8 cellular contexts compared by ENCODE assay signal in the genomic region with DNA sequence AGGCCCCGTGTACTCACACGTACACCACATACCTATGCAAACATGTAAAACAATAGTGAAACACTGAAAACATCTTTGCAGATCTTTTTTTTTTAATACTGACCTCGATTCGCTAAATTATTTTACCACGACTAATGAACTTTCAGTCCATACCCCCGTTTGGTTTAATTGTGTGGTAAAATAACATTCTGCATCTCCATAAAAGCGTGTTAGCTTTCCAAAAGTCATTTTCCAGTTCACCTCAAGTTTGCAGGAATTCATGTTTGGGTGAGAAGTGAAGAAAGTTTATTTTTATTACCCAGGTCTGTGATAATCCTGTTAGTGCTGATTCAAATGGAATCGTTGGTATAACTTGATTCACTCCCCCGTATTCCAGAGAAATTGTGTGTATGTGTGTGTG. TPM values are rescaled to one million over a fixed set of nuclear protein-coding genes. Genes with fewer than 3 reads are reported as not detected.
DNase-seq lines count a peak whose midpoint lies in the region; ATAC-seq and TF ChIP-seq lines count a peak whose summit lies in the region.

No MANE protein-coding gene starts in this region.

- H3K4me1 ChIP-seq in Loucy (ENCODE audit: insufficient read depth, low read length, poor library complexity, severe bottlenecking): peaks cover 45% of the 10 kb centered on the region
- H3K4me1 ChIP-seq in duodenal mucosa (ENCODE audit: control insufficient read depth in 1 of 2, insufficient read depth in 2 of 2, low read length in 2 of 2): peaks cover 14 to 18% of the 10 kb centered on the region in 2 donors

- H3K36me3 ChIP-seq in Loucy (ENCODE audit: insufficient read depth, low read length) (no peaks in the 10 kb centered on the region), duodenal mucosa (ENCODE audit: control insufficient read depth in 1 of 2, insufficient read depth in 2 of 2, low read length in 2 of 2) (peaks cover 0 to 3% of the 10 kb centered on the region in 2 donors)

- H3K27ac ChIP-seq in duodenal mucosa (ENCODE audit: low read depth, low read length): peak overlapping the region; percentile 62

- no peaks in the 10 kb centered on the region for H3K9me3 ChIP-seq in Loucy (ENCODE audit: insufficient read depth, low read depth, low read length)
- H3K9me3 ChIP-seq in duodenal mucosa (ENCODE audit: control insufficient read depth in 1 of 2, low read length in 2 of 2): no peaks in the 10 kb centered on the region

- no peaks in the 10 kb centered on the region for H3K9me2 ChIP-seq in Loucy (replicated peaks; ENCODE audit: low read depth, low read length)

- DNase-seq in AG10803 (ENCODE audit: low read depth) (no peak), myocyte (ENCODE audit: low read depth) (peak; percentile 9), middle frontal gyrus (ENCODE audit: extremely low spot score, low spot score) (no peak)

- peak overlapping the region; percentile 93 for H3K4me2 ChIP-seq in Loucy (ENCODE audit: low read depth, low read length, poor library complexity, severe bottlenecking)

- H2AFZ ChIP-seq in Loucy (ENCODE audit: low read length): peak overlapping the region; percentile 97

- H3K27me3 ChIP-seq in Loucy (ENCODE audit: insufficient read depth, low read length, poor library complexity, severe bottlenecking) (no peaks in the 10 kb centered on the region), duodenal mucosa (ENCODE audit: control insufficient read depth in 1 of 2, insufficient read depth in 2 of 2, low read length in 2 of 2) (no peaks in the 10 kb centered on the region)

- H3K9ac ChIP-seq in Loucy (ENCODE audit: low read depth, low read length, poor library complexity, severe bottlenecking) (peak overlapping the region; percentile 76), duodenal mucosa (ENCODE audit: low read depth in 1 of 2, low read length in 2 of 2) (peak overlapping the region; percentile 76 to 80)

- TF ChIP-seq CTCF in AG10803 (conservative IDR thresholded peaks at IDR 0.05; ENCODE audit: low read length) (no peak), Loucy (conservative IDR thresholded peaks at IDR 0.05; ENCODE audit: low read length) (no peak)

- ATAC-seq in GM19351 (IDR thresholded peaks at IDR 0.05; ENCODE audit: unreplicated experiment) (no peak), GM19467 (IDR thresholded peaks at IDR 0.05; ENCODE audit: unreplicated experiment) (no peak), HG02571 (IDR thresholded peaks at IDR 0.05; ENCODE audit: unreplicated experiment) (no peak)

- H4K20me1 ChIP-seq in Loucy (ENCODE audit: insufficient read depth, low read length, poor library complexity, severe bottlenecking): peaks cover 10% of the 10 kb centered on the region

- H3F3A ChIP-seq in Loucy (ENCODE audit: low read depth): no peaks in the 10 kb centered on the region

- H3K4me3 ChIP-seq in AG10803 (ENCODE audit: low read length): peak overlapping the region; percentile 88
- peak overlapping the region; percentile 94 for H3K4me3 ChIP-seq in Loucy (ENCODE audit: low read length, poor library complexity, severe bottlenecking)
- H3K4me3 ChIP-seq in duodenal mucosa (ENCODE audit: low read depth in 1 of 2, low read length in 2 of 2): peak overlapping the region; percentile 96 to 97

- H3K79me2 ChIP-seq in Loucy (ENCODE audit: insufficient read depth, low read length): peaks cover 52% of the 10 kb centered on the region

RNA-seq across cellular contexts. Expression of gene ARSK, which starts 0.7 kb away (rescaled TPM):
- total RNA-seq in myocyte: 8.5 and 9.4 TPM in 2 replicates
- polyA plus RNA-seq in myocyte (2012): 6.4 TPM

RNA-seq across cellular contexts. Expression of gene SKIC3, which starts 0.8 kb away (rescaled TPM):
- 116 and 127 TPM in 2 replicates for total RNA-seq in myocyte
- polyA plus RNA-seq in myocyte (2012): 32.4 TPM
